Comparison of ENCODE assay signal across 21 cellular contexts in genomic region chr20:51027396-51027795, GRCh38. TPM values are rescaled to one million over a fixed set of nuclear protein-coding genes. Genes with fewer than 3 reads are reported as not detected.
"Had no signal": no experiment of that assay in that cellular context is flagged by ENCODE, and none has a peak within 500 bp of the region (broad histone marks: within the 10 kb centered on the region; RNA-seq: fewer than 3 reads in every experiment).

No MANE protein-coding gene starts in this region.

- H3K27ac ChIP-seq: SJSA1, SK-N-MC had no signal

- H3K4me3 ChIP-seq: SJSA1, SK-N-MC had no signal

- H3K36me3 ChIP-seq: SJSA1 had no signal

- DNase-seq: KBM-7, NCI-H1092, NCI-H1105 treated with DMSO at 0.1 percent for 48 hours, NCI-H1417 treated with DMSO at 0.1 percent for 48 hours, NCI-H146, NCI-H1694 treated with DMSO at 0.1 percent for 48 hours, NCI-H2029, NCI-H2081 treated with DMSO at 0.1 percent for 48 hours, NCI-H2171, NCI-H226, NCI-H446, NCI-H510A, NCI-H524 treated with DMSO at 0.1 percent for 48 hours, NCI-H69, NCI-H774, Right ventricle myocardium superior, RPMI8226, SIG-M5 had no signal

RNA-seq across cellular contexts. Expression of gene KCNG1, which starts 4.5 kb away (rescaled TPM):
- total RNA-seq: HT-29 had no signal
